Comparison of ENCODE assay signal across 16 cellular contexts in genomic region chr6:21754891-21755290, GRCh38.
DNase-seq lines count a peak whose midpoint lies in the region; ATAC-seq and TF ChIP-seq lines count a peak whose summit lies in the region.
"Had no signal": no experiment of that assay in that cellular context is flagged by ENCODE, and none has a peak within 500 bp of the region (broad histone marks: within the 10 kb centered on the region; RNA-seq: fewer than 3 reads in every experiment).

No MANE protein-coding gene starts in this region.

- H3K9me3 ChIP-seq in mammary epithelial cell (replicated peaks; ENCODE audit: insufficient read depth, low read length): no peaks in the 10 kb centered on the region
- no peaks in the 10 kb centered on the region for H3K9me3 ChIP-seq in mucosa of descending colon
- H3K9me3 ChIP-seq in HAP-1: no peaks in the 10 kb centered on the region
- H3K9me3 ChIP-seq: heart right ventricle, lower lobe of right lung had no signal

- ATAC-seq in mucosa of descending colon: peak; percentile 70
- ATAC-seq: heart right ventricle had no signal

- H3K36me3 ChIP-seq in mammary epithelial cell (ENCODE audit: insufficient read depth, low read length): no peaks in the 10 kb centered on the region
- no peaks in the 10 kb centered on the region for H3K36me3 ChIP-seq in mucosa of descending colon (ENCODE audit: low read depth)
- H3K36me3 ChIP-seq in HAP-1 (replicated peaks): no peaks in the 10 kb centered on the region
- H3K36me3 ChIP-seq: heart right ventricle, lower lobe of right lung had no signal

- no peak overlapping the region for H2AFZ ChIP-seq in mammary epithelial cell (ENCODE audit: low read depth, low read length)
- H2AFZ ChIP-seq: parathyroid adenoma had no signal

- no peak overlapping the region for H3K27ac Mint-ChIP-seq in activated T-cell treated with anti-CD3 and anti-CD28 coated beads, Interleukin-2, amount 50 U/mL, for 24 hours

- peak overlapping the region; percentile 67 for H3K27ac ChIP-seq in mammary epithelial cell (ENCODE audit: insufficient read depth, low read depth, low read length)
- H3K27ac ChIP-seq: heart right ventricle, lower lobe of right lung, parathyroid adenoma had no signal

- H3K27me3 Mint-ChIP-seq in activated T-cell treated with anti-CD3 and anti-CD28 coated beads, Interleukin-2, amount 50 U/mL, for 24 hours: peaks cover 8% of the 10 kb centered on the region

- TF ChIP-seq CTCF in mammary epithelial cell (conservative IDR thresholded peaks at IDR 0.05 in 1 of 2, IDR thresholded peaks at IDR 0.05 in 1 of 2; ENCODE audit: extremely low read depth in 1 of 2, insufficient read depth in 1 of 2, low read depth in 1 of 2, low read length in 2 of 2): no peak
- no peak for TF ChIP-seq CTCF in mucosa of descending colon (IDR thresholded peaks at IDR 0.05)

- H3K4me1 ChIP-seq in mammary epithelial cell (ENCODE audit: insufficient read depth, low read length) (peaks cover 37% of the 10 kb centered on the region), mucosa of descending colon (ENCODE audit: low read depth) (peaks cover 5% of the 10 kb centered on the region), HAP-1 (peaks cover 39% of the 10 kb centered on the region)
- H3K4me1 ChIP-seq: parathyroid adenoma had no signal

- no peak overlapping the region for H3K4me3 Mint-ChIP-seq in activated T-cell treated with anti-CD3 and anti-CD28 coated beads, Interleukin-2, amount 50 U/mL, for 24 hours

- H3K9me3 Mint-ChIP-seq in activated T-cell treated with anti-CD3 and anti-CD28 coated beads, Interleukin-2, amount 50 U/mL, for 24 hours: no peaks in the 10 kb centered on the region

- peaks cover 3% of the 10 kb centered on the region for H3K4me1 Mint-ChIP-seq in activated T-cell treated with anti-CD3 and anti-CD28 coated beads, Interleukin-2, amount 50 U/mL, for 24 hours (ENCODE audit: low read depth)

- no peak overlapping the region for H3K4me3 ChIP-seq in mammary epithelial cell (replicated peaks in 1 of 3; ENCODE audit: insufficient read depth in 1 of 3, low read depth in 2 of 3, low read length in 3 of 3)
- no peak overlapping the region for H3K4me3 ChIP-seq in mucosa of descending colon
- H3K4me3 ChIP-seq in HAP-1: no peak overlapping the region
- H3K4me3 ChIP-seq: heart right ventricle, lower lobe of right lung had no signal

- peak overlapping the region; percentile 27 for H3K4me2 ChIP-seq in mammary epithelial cell (ENCODE audit: insufficient read depth, low read depth, low read length)

- in situ Hi-C loops in mammary epithelial cell (cut with MboI; ENCODE audit: low sequenced_read_pairs in 2 of 2): no loop called here
- in situ Hi-C loops in HAP-1 (cut with MboI; ENCODE audit: low sequenced_read_pairs): no loop called here

- H3K9ac ChIP-seq in mammary epithelial cell (ENCODE audit: insufficient read depth, low read length): no peak overlapping the region
- H3K9ac ChIP-seq: parathyroid adenoma had no signal

- WGBS in mammary epithelial cell (ENCODE audit: low coverage, missing lambda C conversion rate): 7% methylated on average over 5 of the region's 5 CpGs

- H3K79me2 ChIP-seq in mammary epithelial cell (ENCODE audit: insufficient read depth, low read length): no peaks in the 10 kb centered on the region
- H3K79me2 ChIP-seq: parathyroid adenoma had no signal

- H3K27me3 ChIP-seq in mammary epithelial cell (ENCODE audit: insufficient read depth, low read length) (no peaks in the 10 kb centered on the region), HAP-1 (ENCODE audit: low read depth) (no peaks in the 10 kb centered on the region)
- H3K27me3 ChIP-seq: heart right ventricle had no signal

- CTCF ChIA-PET in mammary epithelial cell (lab: Charles Lee; ENCODE audit: low non-redundant PET): no interaction called here

- DNase-seq in Daoy (ENCODE audit: low read depth) (peak; percentile 81), HT1080 (ENCODE audit: low read depth) (peak; percentile 54), mammary epithelial cell (peak; percentile 92), mucosa of descending colon (no peak), HAP-1 (ENCODE audit: low spot score in 2 of 2) (no peak), foreskin melanocyte (no peak), NCI-H748 treated with DMSO at 0.1 percent for 48 hours (lab: John Stamatoyannopoulos, UW) (no peak)
- DNase-seq in activated T-cell treated with anti-CD3 and anti-CD28 coated beads, Interleukin-2, amount 50 U/mL, for 24 hours: no peak
- DNase-seq: activated CD4-positive, alpha-beta T cell treated with anti-CD3 and anti-CD28 coated beads, Interleukin-2, amount 50 U/mL, for 1 hour; activated naive CD4-positive, alpha-beta T cell treated with anti-CD3 and anti-CD28 coated beads, Interleukin-2, amount 50 U/mL, for 16 hours; AML-193; cortex of kidney; heart right ventricle; lower lobe of right lung; NCI-H510A treated with DMSO at 0.1 percent for 48 hours had no signal

- BruUV-seq in mammary epithelial cell (replicated peaks; lab: Mats Ljungman, UMichigan): no TSS peak

- H3K36me3 Mint-ChIP-seq in activated T-cell treated with anti-CD3 and anti-CD28 coated beads, Interleukin-2, amount 50 U/mL, for 24 hours (ENCODE audit: low read depth): no peaks in the 10 kb centered on the region

- dilution Hi-C loops in mammary epithelial cell (cut with HindIII; ENCODE audit: low sequenced_read_pairs): no loop called here

- H4K20me1 ChIP-seq in mammary epithelial cell (ENCODE audit: insufficient read depth, low read length): no peaks in the 10 kb centered on the region

- intact Hi-C loops in mammary epithelial cell (cut with micrococcal nuclease): loop anchor here (5.0 kb wide), 2 partner anchors 112 to 158 kb away; no protein-coding TSS in a partner anchor
- intact Hi-C loops in mucosa of descending colon (cut with DNase I, micrococcal nuclease): loop anchor here in 1 of 2 donors (10.0 kb wide), 1 partner anchor 90 kb away; no protein-coding TSS in a partner anchor

Comparison
In these comparisons a context has a peak if more than half of its experiments do, and no peak if none do; other contexts are left out.
1. DNase-seq: peak in Daoy (single experiment), HT1080 (single experiment) and mammary epithelial cell (single experiment); none in mucosa of descending colon (0 of 3), HAP-1 (0 of 2), activated T-cell treated with anti-CD3 and anti-CD28 coated beads, Interleukin-2, amount 50 U/mL, for 24 hours (single experiment), foreskin melanocyte (single experiment) and NCI-H748 treated with DMSO at 0.1 percent for 48 hours (single experiment).